Comparison of ENCODE assay signal across 1 cellular context in the genomic region with DNA sequence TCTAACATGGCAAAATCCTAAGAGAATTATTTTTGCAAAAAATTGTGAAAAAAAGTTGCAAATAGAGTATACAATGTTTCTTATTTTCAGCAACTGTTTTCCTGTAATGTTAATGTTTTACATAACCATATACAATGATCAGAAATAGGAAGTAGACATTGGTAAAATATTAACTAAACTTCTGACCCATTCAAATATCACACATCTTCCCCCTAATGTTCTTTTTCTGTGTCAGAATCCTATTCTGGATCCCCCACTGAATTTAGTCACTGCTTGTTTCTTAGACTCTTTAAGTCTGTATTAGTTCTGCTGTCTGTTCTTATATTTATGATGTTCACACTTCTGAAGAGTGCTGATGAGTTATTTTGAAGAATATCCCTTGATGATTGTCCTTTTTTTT.
TF ChIP-seq lines count a peak whose summit lies in the region.

No MANE protein-coding gene starts in this region.

TF ChIP-seq in GM12878, 131 proteins besides CTCF, POLR2A, EP300 and RAD21 (continued from another document):
- TF ChIP-seq, protein P1, sequence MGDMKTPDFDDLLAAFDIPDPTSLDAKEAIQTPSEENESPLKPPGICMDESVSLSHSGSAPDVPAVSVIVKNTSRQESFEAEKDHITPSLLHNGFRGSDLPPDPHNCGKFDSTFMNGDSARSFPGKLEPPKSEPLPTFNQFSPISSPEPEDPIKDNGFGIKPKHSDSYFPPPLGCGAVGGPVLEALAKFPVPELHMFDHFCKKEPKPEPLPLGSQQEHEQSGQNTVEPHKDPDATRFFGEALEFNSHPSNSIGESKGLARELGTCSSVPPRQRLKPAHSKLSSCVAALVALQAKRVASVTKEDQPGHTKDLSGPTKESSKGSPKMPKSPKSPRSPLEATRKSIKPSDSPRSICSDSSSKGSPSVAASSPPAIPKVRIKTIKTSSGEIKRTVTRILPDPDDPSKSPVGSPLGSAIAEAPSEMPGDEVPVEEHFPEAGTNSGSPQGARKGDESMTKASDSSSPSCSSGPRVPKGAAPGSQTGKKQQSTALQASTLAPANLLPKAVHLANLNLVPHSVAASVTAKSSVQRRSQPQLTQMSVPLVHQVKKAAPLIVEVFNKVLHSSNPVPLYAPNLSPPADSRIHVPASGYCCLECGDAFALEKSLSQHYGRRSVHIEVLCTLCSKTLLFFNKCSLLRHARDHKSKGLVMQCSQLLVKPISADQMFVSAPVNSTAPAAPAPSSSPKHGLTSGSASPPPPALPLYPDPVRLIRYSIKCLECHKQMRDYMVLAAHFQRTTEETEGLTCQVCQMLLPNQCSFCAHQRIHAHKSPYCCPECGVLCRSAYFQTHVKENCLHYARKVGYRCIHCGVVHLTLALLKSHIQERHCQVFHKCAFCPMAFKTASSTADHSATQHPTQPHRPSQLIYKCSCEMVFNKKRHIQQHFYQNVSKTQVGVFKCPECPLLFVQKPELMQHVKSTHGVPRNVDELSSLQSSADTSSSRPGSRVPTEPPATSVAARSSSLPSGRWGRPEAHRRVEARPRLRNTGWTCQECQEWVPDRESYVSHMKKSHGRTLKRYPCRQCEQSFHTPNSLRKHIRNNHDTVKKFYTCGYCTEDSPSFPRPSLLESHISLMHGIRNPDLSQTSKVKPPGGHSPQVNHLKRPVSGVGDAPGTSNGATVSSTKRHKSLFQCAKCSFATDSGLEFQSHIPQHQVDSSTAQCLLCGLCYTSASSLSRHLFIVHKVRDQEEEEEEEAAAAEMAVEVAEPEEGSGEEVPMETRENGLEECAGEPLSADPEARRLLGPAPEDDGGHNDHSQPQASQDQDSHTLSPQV (IDR thresholded peaks at IDR 0.05), result no peak
- TF ChIP-seq, protein P2, sequence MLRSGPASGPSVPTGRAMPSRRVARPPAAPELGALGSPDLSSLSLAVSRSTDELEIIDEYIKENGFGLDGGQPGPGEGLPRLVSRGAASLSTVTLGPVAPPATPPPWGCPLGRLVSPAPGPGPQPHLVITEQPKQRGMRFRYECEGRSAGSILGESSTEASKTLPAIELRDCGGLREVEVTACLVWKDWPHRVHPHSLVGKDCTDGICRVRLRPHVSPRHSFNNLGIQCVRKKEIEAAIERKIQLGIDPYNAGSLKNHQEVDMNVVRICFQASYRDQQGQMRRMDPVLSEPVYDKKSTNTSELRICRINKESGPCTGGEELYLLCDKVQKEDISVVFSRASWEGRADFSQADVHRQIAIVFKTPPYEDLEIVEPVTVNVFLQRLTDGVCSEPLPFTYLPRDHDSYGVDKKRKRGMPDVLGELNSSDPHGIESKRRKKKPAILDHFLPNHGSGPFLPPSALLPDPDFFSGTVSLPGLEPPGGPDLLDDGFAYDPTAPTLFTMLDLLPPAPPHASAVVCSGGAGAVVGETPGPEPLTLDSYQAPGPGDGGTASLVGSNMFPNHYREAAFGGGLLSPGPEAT (IDR thresholded peaks at IDR 0.05; ENCODE audit: low read depth), result no peak
- TF ChIP-seq MYB (IDR thresholded peaks at IDR 0.05; ENCODE audit: borderline replicate concordance, low read depth, low read length) (no peak), CHD4 (IDR thresholded peaks at IDR 0.05) (no peak), TBL1XR1 (IDR thresholded peaks at IDR 0.05; ENCODE audit: low read depth, low read length) (no peak)
- TF ChIP-seq, protein P3, sequence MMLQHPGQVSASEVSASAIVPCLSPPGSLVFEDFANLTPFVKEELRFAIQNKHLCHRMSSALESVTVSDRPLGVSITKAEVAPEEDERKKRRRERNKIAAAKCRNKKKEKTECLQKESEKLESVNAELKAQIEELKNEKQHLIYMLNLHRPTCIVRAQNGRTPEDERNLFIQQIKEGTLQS (IDR thresholded peaks at IDR 0.05; ENCODE audit: borderline replicate concordance, extremely low read depth, low read depth, low read length), result no peak
